27 cellular contexts compared by ENCODE assay signal in the genomic region with DNA sequence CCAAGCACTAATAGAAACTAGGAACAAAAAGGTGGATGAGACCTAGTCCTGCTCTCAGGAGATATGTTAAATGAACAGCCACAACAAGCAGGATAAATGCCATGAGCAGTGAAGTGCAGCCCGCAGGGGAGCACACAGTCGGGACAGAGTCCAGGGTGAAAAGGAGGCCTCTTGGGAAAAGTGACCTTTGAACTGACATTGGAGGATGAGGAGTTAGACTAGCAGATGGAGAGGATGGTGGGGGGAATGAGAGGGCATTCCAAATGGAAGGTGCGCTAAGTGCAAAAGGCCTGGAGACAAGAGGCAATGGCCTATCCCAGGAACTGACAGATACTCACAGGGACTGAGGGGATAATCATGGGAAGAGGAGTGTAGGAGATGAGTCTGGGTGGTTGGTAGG. TPM values are rescaled to one million over a fixed set of nuclear protein-coding genes. Genes with fewer than 3 reads are reported as not detected.
"Had no signal": no experiment of that assay in that cellular context is flagged by ENCODE, and none has a peak within 500 bp of the region (broad histone marks: within the 10 kb centered on the region; RNA-seq: fewer than 3 reads in every experiment).

No MANE protein-coding gene starts in this region.

- H3K27ac Mint-ChIP-seq: natural killer cell; nephron; neural progenitor cell; progenitor cell of endocrine pancreas; stimulated activated naive B cell treated with anti-CD40 and anti-IgM and Interleukin-4, amounts not matched to agents 10 μg/mL and 1 μg/mL and 100 μg/mL, for 72 hours; stimulated activated naive CD8-positive, alpha-beta T cell treated with anti-CD3 and anti-CD28 coated beads, Interleukin-15, Interleukin-2, amounts not matched to agents 100 ng/mL and 50 ng/mL, for 24 hours had no signal

- H3K9me3 ChIP-seq: ovary, psoas muscle, thoracic aorta, thyroid gland, upper lobe of left lung, vagina had no signal

- H3K27me3 Mint-ChIP-seq: progenitor cell of endocrine pancreas; stimulated activated naive B cell treated with anti-CD40 and anti-IgM and Interleukin-4, amounts not matched to agents 10 μg/mL and 1 μg/mL and 100 μg/mL, for 72 hours; stimulated activated naive CD8-positive, alpha-beta T cell treated with anti-CD3 and anti-CD28 coated beads, Interleukin-15, Interleukin-2, amounts not matched to agents 100 ng/mL and 50 ng/mL, for 24 hours had no signal

- H3K4me1 Mint-ChIP-seq: nephron, neural progenitor cell had no signal

- DNase-seq: natural killer cell; occipital lobe; ovary; posterior cingulate gyrus; psoas muscle; right cardiac atrium; spleen; stimulated activated CD4-positive, alpha-beta T cell treated with anti-CD3 and anti-CD28 coated beads, Interleukin-12 subunit alpha, Interleukin-12 subunit beta, amount 100 ng/mL, for 4 hours; stimulated activated CD4-positive, alpha-beta T cell treated with anti-CD3 and anti-CD28 coated beads, Interleukin-1b, Interleukin-23, amount 100 ng/mL, for 48 hours; stimulated activated CD4-positive, alpha-beta T cell treated with anti-CD3 and anti-CD28 coated beads, Interleukin-4, amount 100 ng/mL, for 1 hour; stimulated activated CD4-positive, alpha-beta T cell treated with anti-CD3 and anti-CD28 coated beads, Interleukin-4, amount 100 ng/mL, for 4 hours; stimulated activated CD8-positive, alpha-beta memory T cell treated with anti-CD3 and anti-CD28 coated beads, Interleukin-4, amount 100 ng/mL, for 48 hours; stimulated activated naive B cell treated with anti-CD40 and anti-IgM and Interleukin-4, amounts not matched to agents 10 μg/mL and 1 μg/mL and 100 μg/mL, for 72 hours; stimulated activated naive CD4-positive, alpha-beta T cell treated with Interleukin-2 at 50 U/mL for 16 hours; stomach; thyroid gland; trophoblast cell; upper lobe of left lung had no signal

- H3K9me3 Mint-ChIP-seq: natural killer cell; nephron; neural progenitor cell; stimulated activated naive CD8-positive, alpha-beta T cell treated with anti-CD3 and anti-CD28 coated beads, Interleukin-15, Interleukin-2, amounts not matched to agents 100 ng/mL and 50 ng/mL, for 24 hours had no signal

- FAIRE-seq: urothelium cell line had no signal

- H3K4me3 Mint-ChIP-seq: natural killer cell; neural progenitor cell; stimulated activated naive B cell treated with anti-CD40 and anti-IgM and Interleukin-4, amounts not matched to agents 10 μg/mL and 1 μg/mL and 100 μg/mL, for 72 hours; stimulated activated naive CD8-positive, alpha-beta T cell treated with anti-CD3 and anti-CD28 coated beads, Interleukin-15, Interleukin-2, amounts not matched to agents 100 ng/mL and 50 ng/mL, for 24 hours had no signal

- ATAC-seq: natural killer cell; psoas muscle; right cardiac atrium; sciatic nerve; stimulated activated naive B cell treated with anti-CD40 and anti-IgM and Interleukin-4, amounts not matched to agents 10 μg/mL and 1 μg/mL and 100 μg/mL, for 72 hours had no signal

RNA-seq across cellular contexts. Expression of gene AGAP2, which starts 40.1 kb away (rescaled TPM):
- total RNA-seq: smooth muscle cell had no signal
- polyA plus RNA-seq: smooth muscle cell had no signal
